Comparison of ENCODE assay signal across 3 cellular contexts in the genomic region with DNA sequence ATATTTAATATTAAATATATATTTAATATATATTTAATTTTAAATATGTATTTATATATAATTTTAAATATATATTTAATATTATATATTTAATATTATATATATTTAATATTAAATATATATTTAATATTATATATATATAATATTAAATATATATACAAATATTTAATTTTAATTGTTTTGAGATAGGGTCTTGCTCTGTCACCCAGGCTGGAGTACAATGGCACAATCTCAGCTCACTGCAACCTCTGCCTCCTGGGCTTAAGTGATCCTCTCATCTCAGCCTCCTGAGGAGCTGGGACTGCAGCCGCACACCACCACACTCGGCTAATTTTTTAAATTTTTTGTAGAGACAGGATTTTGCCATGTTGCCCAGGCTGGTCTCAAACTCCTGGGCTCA. TPM values are rescaled to one million over a fixed set of nuclear protein-coding genes. Genes with fewer than 3 reads are reported as not detected.
"Had no signal": no experiment of that assay in that cellular context is flagged by ENCODE, and none has a peak within 500 bp of the region (broad histone marks: within the 10 kb centered on the region; RNA-seq: fewer than 3 reads in every experiment).

No MANE protein-coding gene starts in this region.

RNA-seq across cellular contexts. Expression of a gene that starts 54.2 kb away (rescaled TPM):
- total RNA-seq: natural killer cell, osteocyte, progenitor cell of endocrine pancreas had no signal
